Comparison of ENCODE assay signal across 11 cellular contexts in genomic region chr2:174442546-174443510, GRCh38. TPM values are rescaled to one million over a fixed set of nuclear protein-coding genes. Genes with fewer than 3 reads are reported as not detected.
DNase-seq lines count a peak whose midpoint lies in the region; ATAC-seq and TF ChIP-seq lines count a peak whose summit lies in the region.
"Had no signal": no experiment of that assay in that cellular context is flagged by ENCODE, and none has a peak within 500 bp of the region (broad histone marks: within the 10 kb centered on the region; RNA-seq: fewer than 3 reads in every experiment).

No MANE protein-coding gene starts in this region.

- H3K9me3 ChIP-seq in OCI-LY3 (ENCODE audit: insufficient read depth, low read length) (no peaks in the 10 kb centered on the region), ovary (no peaks in the 10 kb centered on the region)

- H3K36me3 ChIP-seq in OCI-LY3 (replicated peaks; ENCODE audit: low read depth, low read length) (no peaks in the 10 kb centered on the region), ovary (no peaks in the 10 kb centered on the region)

- in situ Hi-C loops in G401 (cut with HindIII; ENCODE audit: low sequenced_read_pairs): no loop called here

- H3K79me2 ChIP-seq in OCI-LY3 (ENCODE audit: low read length): no peaks in the 10 kb centered on the region

- H4K20me1 ChIP-seq in OCI-LY3 (ENCODE audit: insufficient read depth, low read length): no peaks in the 10 kb centered on the region

- WGBS in ovary, 3 donors: 68 to 72% (median 69%) methylated on average over 3 of the region's 3 CpGs

- H3K27me3 ChIP-seq in OCI-LY3 (ENCODE audit: low read depth, low read length): no peaks in the 10 kb centered on the region
- H3K27me3 ChIP-seq in ovary: no peaks in the 10 kb centered on the region

- no peak overlapping the region for H3K4me3 ChIP-seq in OCI-LY3 (ENCODE audit: low read length)
- no peak overlapping the region for H3K4me3 ChIP-seq in ovary

- H2AFZ ChIP-seq in OCI-LY3 (ENCODE audit: low read depth, low read length): no peak overlapping the region

- H3K27ac ChIP-seq in OCI-LY3 (ENCODE audit: low read length): no peak overlapping the region
- no peak overlapping the region for H3K27ac ChIP-seq in ovary

- no peak for TF ChIP-seq POLR2A in ovary (IDR thresholded peaks at IDR 0.05)

- TF ChIP-seq CTCF in OCI-LY3 (IDR thresholded peaks at IDR 0.05; ENCODE audit: low read depth, low read length) (peak; percentile 38), ovary (IDR thresholded peaks at IDR 0.05) (no peak)

- no peak for TF ChIP-seq EP300 in ovary (IDR thresholded peaks at IDR 0.05)

- DNase-seq in EL: peak; percentile 89
- peak; percentile 41 for DNase-seq in dermis blood vessel endothelial cell
- DNase-seq in myocyte (ENCODE audit: low read depth): peak; percentile 73
- no peak for DNase-seq in ovary
- DNase-seq in G401 (ENCODE audit: low spot score): no peak
- DNase-seq: activated CD4-positive, alpha-beta T cell treated with anti-CD3 and anti-CD28 coated beads, Interleukin-2, amount 50 U/mL, for 48 hours; central memory CD4-positive, alpha-beta T cell; MM.1S had no signal

- no peaks in the 10 kb centered on the region for H3K4me1 ChIP-seq in OCI-LY3 (ENCODE audit: low read length)
- H3K4me1 ChIP-seq in ovary (ENCODE audit: insufficient read depth): no peaks in the 10 kb centered on the region

- no peak overlapping the region for H3K4me2 ChIP-seq in OCI-LY3 (ENCODE audit: low read length)

- intact Hi-C loops in ovary (cut with DNase I): no loop called here

- no peak for ATAC-seq in GM18868 (IDR thresholded peaks at IDR 0.05; ENCODE audit: unreplicated experiment)
- ATAC-seq in HG02623 (IDR thresholded peaks at IDR 0.05; ENCODE audit: unreplicated experiment): no peak

- H3K9ac ChIP-seq in OCI-LY3 (ENCODE audit: low read length): no peak overlapping the region

RNA-seq across cellular contexts. Expression of gene GPR155, which starts 44.0 kb away (rescaled TPM):
- 0.93 and 1.0 TPM in 2 replicates for total RNA-seq in dermis blood vessel endothelial cell
- 5.6 and 7.3 TPM in 2 replicates for total RNA-seq in myocyte
- 6.1 TPM for polyA plus RNA-seq in myocyte (2012)
- 1 to 10 TPM; 2.5 to 5.4 (median 3.9) TPM for total RNA-seq in ovary
- 1 to 10 TPM; 1.9 to 7.2 TPM for polyA plus RNA-seq in ovary
- total RNA-seq in G401 (2014; rRNA removed; shearing (Covaris generic)): 0.20 and 0.37 TPM in 2 replicates

RNA-seq across cellular contexts. Expression of gene SCRN3, which starts 47.3 kb away (rescaled TPM):
- total RNA-seq in dermis blood vessel endothelial cell (24.0 and 31.6 TPM in 2 replicates), myocyte (51.6 and 53.7 TPM in 2 replicates), ovary (10 to 100 TPM in 6 of 7 donors, 1 to 10 TPM in 1; 8.8 to 23.5 (median 16.5) TPM)
- 24.5 TPM for polyA plus RNA-seq in myocyte (2012)
- polyA plus RNA-seq in ovary: 10 to 100 TPM in 1 of 2 donors, 1 to 10 TPM in 1; 9.7 to 21.1 TPM
- total RNA-seq in G401 (2014; rRNA removed; shearing (Covaris generic)): 7.4 and 11.4 TPM in 2 replicates

Comparison
In these comparisons a context has a peak if more than half of its experiments do, and no peak if none do; other contexts are left out.
1. DNase-seq: peak in EL (single experiment), dermis blood vessel endothelial cell (single experiment) and myocyte (single experiment); none in ovary (0 of 5) and G401 (single experiment).